In the genomic region with DNA sequence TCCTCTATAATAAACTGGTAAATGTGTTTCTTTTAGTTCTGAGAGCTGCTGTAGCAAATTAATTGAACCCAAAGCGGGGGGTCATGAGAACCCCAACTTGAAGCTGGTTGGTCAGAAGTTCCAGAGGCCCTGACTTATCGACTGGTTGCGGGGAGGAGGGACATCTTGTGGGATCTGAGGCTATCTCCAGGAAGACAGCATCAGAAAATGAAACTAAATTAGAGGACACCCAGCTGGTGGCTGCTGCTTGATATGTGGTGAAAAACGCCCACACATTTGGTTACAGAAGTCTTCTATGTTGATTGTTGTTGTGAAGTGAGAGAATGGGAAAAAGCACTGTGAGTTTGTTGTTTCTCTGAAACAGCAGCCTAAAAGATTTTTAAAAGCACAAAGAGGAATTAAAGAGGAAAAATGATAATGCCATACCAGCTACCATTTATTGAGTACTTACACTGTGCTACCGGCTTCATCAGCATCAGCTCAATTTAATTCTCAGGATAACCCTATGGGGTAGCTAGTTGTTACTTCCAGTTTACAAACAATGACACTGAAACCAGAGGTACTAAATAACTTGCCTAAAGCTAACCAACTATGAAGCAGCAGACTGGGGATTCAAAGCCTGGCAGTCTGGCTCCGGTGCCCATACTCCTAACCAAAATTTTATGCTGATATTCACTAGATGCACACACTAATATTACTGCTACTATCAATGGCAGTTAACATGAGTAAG, we compare ENCODE assay signal across 9 cellular contexts. TPM values are rescaled to one million over a fixed set of nuclear protein-coding genes. Genes with fewer than 3 reads are reported as not detected.
DNase-seq lines count a peak whose midpoint lies in the region; ATAC-seq and TF ChIP-seq lines count a peak whose summit lies in the region.
"Had no signal": no experiment of that assay in that cellular context is flagged by ENCODE, and none has a peak within 500 bp of the region (broad histone marks: within the 10 kb centered on the region; RNA-seq: fewer than 3 reads in every experiment).

No MANE protein-coding gene starts in this region.

- ATAC-seq in GM19455 (IDR thresholded peaks at IDR 0.05; ENCODE audit: unreplicated experiment), result peak; percentile 93
- peak; percentile 73 for ATAC-seq in HG03342 (IDR thresholded peaks at IDR 0.05; ENCODE audit: unreplicated experiment)
- no peak for ATAC-seq in omental fat pad (ENCODE audit: low FRiP score)

- DNase-seq in GM10266 (ENCODE audit: extremely low spot score), result peak; percentile 51
- peak; percentile 16 for DNase-seq in ecto neural progenitor cell (ENCODE audit: low spot score)
- no peak for DNase-seq in omental fat pad (ENCODE audit: low spot score)
- DNase-seq in UCSD-AML1 (lab: John Stamatoyannopoulos, UW; ENCODE audit: unreplicated experiment), result no peak
- no peak for DNase-seq in NCI-H187 treated with DMSO at 0.1 percent for 48 hours (lab: John Stamatoyannopoulos, UW)
- DNase-seq in putamen (ENCODE audit: low spot score), result no peak

- TF ChIP-seq CTCF in GM10266 (IDR thresholded peaks at IDR 0.05; ENCODE audit: control insufficient read depth, insufficient read depth, low read depth, missing control alignments), result no peak
- TF ChIP-seq CTCF in omental fat pad (IDR thresholded peaks at IDR 0.05), result no peak

RNA-seq across cellular contexts. Expression of gene DDX24, which starts 24.3 kb away (rescaled TPM):
- total RNA-seq in omental fat pad, result 100 to 1,000 TPM; 106 to 215 (median 147) TPM

RNA-seq across cellular contexts. Expression of gene IFI27L1, which starts 24.4 kb away (rescaled TPM):
- total RNA-seq in omental fat pad, result 10 to 100 TPM in 3 of 4 donors, 1 to 10 TPM in 1; 9.2 to 28.6 (median 13.1) TPM

RNA-seq across cellular contexts. Expression of gene OTUB2, which starts 30.6 kb away (rescaled TPM):
- 1 to 10 TPM in 2 of 4 donors, under 1 TPM in 2; 0.47 to 1.7 (median 0.96) TPM for total RNA-seq in omental fat pad

RNA-seq across cellular contexts. Expression of gene IFI27, which starts 53.8 kb away (rescaled TPM):
- total RNA-seq in omental fat pad, result 1,000 to 10,000 TPM in 1 of 4 donors, 100 to 1,000 TPM in 3; 285 to 1,264 (median 308) TPM

RNA-seq across cellular contexts. Expression of gene CCDC197, which starts 59.6 kb away (rescaled TPM):
- not detected for total RNA-seq in omental fat pad
- total RNA-seq: lower leg skin had no signal

Comparison
In these comparisons a context has a peak if more than half of its experiments do, and no peak if none do; other contexts are left out.
1. DNase-seq: peak in GM10266 (single experiment) and ecto neural progenitor cell (single experiment); none in omental fat pad (single experiment), UCSD-AML1 (single experiment), NCI-H187 treated with DMSO at 0.1 percent for 48 hours (single experiment) and putamen (single experiment).